Comparison of ENCODE assay signal across 8 cellular contexts in genomic region chr11:66335531-66336233, GRCh38. TPM values are rescaled to one million over a fixed set of nuclear protein-coding genes. Genes with fewer than 3 reads are reported as not detected.
DNase-seq lines count a peak whose midpoint lies in the region; ATAC-seq and TF ChIP-seq lines count a peak whose summit lies in the region.

No MANE protein-coding gene starts in this region.

- H3K9me3 Mint-ChIP-seq in naive thymus-derived CD8-positive, alpha-beta T cell = no peaks in the 10 kb centered on the region

- H3K36me3 Mint-ChIP-seq in T-helper 17 cell (ENCODE audit: low read depth) = peaks cover 2% of the 10 kb centered on the region
- H3K36me3 Mint-ChIP-seq in naive thymus-derived CD8-positive, alpha-beta T cell = peaks cover 0 to 16% (median 3%) of the 10 kb centered on the region in 3 donors

- DNase-seq in NCI-H748 (lab: John Stamatoyannopoulos, UW; ENCODE audit: unreplicated experiment) (peak; percentile 13), NCI-H748 treated with DMSO at 0.1 percent for 48 hours (lab: John Stamatoyannopoulos, UW) (no peak), T-helper 17 cell (no peak), esophagus muscularis mucosa (ENCODE audit: extremely low spot score) (no peak), RPMI8226 (no peak), inferior parietal cortex (ENCODE audit: extremely low spot score) (no peak)
- DNase-seq in naive thymus-derived CD8-positive, alpha-beta T cell = peak in 2 of 10 donors; percentile 9 to 60

- TF ChIP-seq CTCF in esophagus muscularis mucosa (IDR thresholded peaks at IDR 0.05) = no peak

- POLR2A ChIA-PET in naive thymus-derived CD8-positive, alpha-beta T cell (lab: Charles Lee) = interaction anchor here (0.5 to 4.8 kb wide), 10 partner anchors 9 to 1108 kb away, joined by 3 to 35 read pairs (median 4); partner anchors contain the start of genes B4GAT1, BRMS1, CD248 and SLC29A2

- H3K9me3 ChIP-seq in T-helper 17 cell (ENCODE audit: control insufficient read depth, low read length, poor library complexity, severe bottlenecking) = no peaks in the 10 kb centered on the region
- no peaks in the 10 kb centered on the region for H3K9me3 ChIP-seq in esophagus muscularis mucosa

- TF ChIP-seq EP300 in esophagus muscularis mucosa (IDR thresholded peaks at IDR 0.05) = no peak

- 25% methylated on average over 15 of the region's 35 CpGs for WGBS in esophagus muscularis mucosa

- peaks cover 11% of the 10 kb centered on the region for H3K4me1 Mint-ChIP-seq in T-helper 17 cell
- peaks cover 13 to 28% (median 23%) of the 10 kb centered on the region in 4 donors for H3K4me1 Mint-ChIP-seq in naive thymus-derived CD8-positive, alpha-beta T cell

- H3K36me3 ChIP-seq in esophagus muscularis mucosa = peaks cover 19 to 68% (median 63%) of the 10 kb centered on the region in 4 donors

- peak overlapping the region; percentile 59 to 77 (median 64) for H3K27ac ChIP-seq in esophagus muscularis mucosa (replicated peaks in 1 of 4)

- peak overlapping the region; percentile 91 for H3K4me3 Mint-ChIP-seq in T-helper 17 cell
- peak overlapping the region; percentile 89 to 96 (median 92) for H3K4me3 Mint-ChIP-seq in naive thymus-derived CD8-positive, alpha-beta T cell

- TF ChIP-seq POLR2A in esophagus muscularis mucosa (IDR thresholded peaks at IDR 0.05; ENCODE audit: low read depth) = no peak

- no peaks in the 10 kb centered on the region for H3K27me3 ChIP-seq in esophagus muscularis mucosa

- intact Hi-C loops in esophagus muscularis mucosa (cut with DNase I) = no loop called here

- H3K4me1 ChIP-seq in esophagus muscularis mucosa = peaks cover 21 to 32% (median 29%) of the 10 kb centered on the region in 4 donors

- ATAC-seq in T-helper 17 cell (peak; percentile 12), HG03280 (IDR thresholded peaks at IDR 0.05; ENCODE audit: unreplicated experiment) (no peak)
- peak; percentile 4 to 36 for ATAC-seq in naive thymus-derived CD8-positive, alpha-beta T cell

- no peaks in the 10 kb centered on the region for H3K27me3 Mint-ChIP-seq in T-helper 17 cell
- no peaks in the 10 kb centered on the region for H3K27me3 Mint-ChIP-seq in naive thymus-derived CD8-positive, alpha-beta T cell

- H3K4me3 ChIP-seq in esophagus muscularis mucosa = peak overlapping the region; percentile 58 to 66 (median 64)

- H3K27ac Mint-ChIP-seq in T-helper 17 cell = peak overlapping the region; percentile 67
- H3K27ac Mint-ChIP-seq in naive thymus-derived CD8-positive, alpha-beta T cell = peak overlapping the region in 8 of 10 donors; percentile 35 to 96 (median 92)

RNA-seq across cellular contexts. Expression of gene RIN1, which starts 0.6 kb away (rescaled TPM):
- 1 to 10 TPM; 1.9 to 3.4 TPM for total RNA-seq in T-helper 17 cell
- total RNA-seq in esophagus muscularis mucosa = 1 to 10 TPM; 3.1 to 6.6 (median 4.5) TPM
- total RNA-seq in naive thymus-derived CD8-positive, alpha-beta T cell = 1 to 10 TPM; 7.6 to 8.0 TPM
- polyA plus RNA-seq in naive thymus-derived CD8-positive, alpha-beta T cell = 1 to 10 TPM; 2.7 to 6.5 (median 3.7) TPM

RNA-seq across cellular contexts. Expression of gene BRMS1, which starts 9.2 kb away (rescaled TPM):
- total RNA-seq in T-helper 17 cell (10 to 100 TPM; 44.3 to 53.9 TPM), esophagus muscularis mucosa (10 to 100 TPM; 22.8 to 35.1 (median 34.1) TPM)
- 10 to 100 TPM; 47.6 to 48.8 TPM for total RNA-seq in naive thymus-derived CD8-positive, alpha-beta T cell
- 10 to 100 TPM; 61.7 to 65.8 (median 63.6) TPM for polyA plus RNA-seq in naive thymus-derived CD8-positive, alpha-beta T cell

RNA-seq across cellular contexts. Expression of gene B4GAT1, which starts 11.7 kb away (rescaled TPM):
- 1 to 10 TPM; 2.4 to 2.8 TPM for total RNA-seq in T-helper 17 cell
- 10 to 100 TPM; 32.0 to 71.4 (median 50.0) TPM for total RNA-seq in esophagus muscularis mucosa
- 1 to 10 TPM; 7.2 to 7.5 TPM for total RNA-seq in naive thymus-derived CD8-positive, alpha-beta T cell
- polyA plus RNA-seq in naive thymus-derived CD8-positive, alpha-beta T cell = 10 to 100 TPM in 1 of 3 donors, 1 to 10 TPM in 2; 7.1 to 12.1 (median 8.5) TPM

RNA-seq across cellular contexts. Expression of gene CD248, which starts 18.8 kb away (rescaled TPM):
- total RNA-seq in T-helper 17 cell (not detected), esophagus muscularis mucosa (10 to 100 TPM; 23.0 to 83.8 (median 33.0) TPM)
- total RNA-seq in naive thymus-derived CD8-positive, alpha-beta T cell = 10 to 100 TPM; 37.0 to 41.3 TPM
- 100 to 1,000 TPM in 2 of 3 donors, 10 to 100 TPM in 1; 43.8 to 128 (median 114) TPM for polyA plus RNA-seq in naive thymus-derived CD8-positive, alpha-beta T cell

RNA-seq across cellular contexts. Expression of gene SLC29A2, which starts 35.9 kb away (rescaled TPM):
- total RNA-seq in T-helper 17 cell (1 to 10 TPM; 5.4 TPM), esophagus muscularis mucosa (1 to 10 TPM in 3 of 4 donors, under 1 TPM in 1; 0.50 to 3.6 (median 1.7) TPM)
- total RNA-seq in naive thymus-derived CD8-positive, alpha-beta T cell = 10 to 100 TPM; 12.9 to 13.9 TPM
- polyA plus RNA-seq in naive thymus-derived CD8-positive, alpha-beta T cell = 1 to 10 TPM; 1.4 to 3.9 (median 2.3) TPM
